Comparison of ENCODE assay signal across 2 cellular contexts in the genomic region with DNA sequence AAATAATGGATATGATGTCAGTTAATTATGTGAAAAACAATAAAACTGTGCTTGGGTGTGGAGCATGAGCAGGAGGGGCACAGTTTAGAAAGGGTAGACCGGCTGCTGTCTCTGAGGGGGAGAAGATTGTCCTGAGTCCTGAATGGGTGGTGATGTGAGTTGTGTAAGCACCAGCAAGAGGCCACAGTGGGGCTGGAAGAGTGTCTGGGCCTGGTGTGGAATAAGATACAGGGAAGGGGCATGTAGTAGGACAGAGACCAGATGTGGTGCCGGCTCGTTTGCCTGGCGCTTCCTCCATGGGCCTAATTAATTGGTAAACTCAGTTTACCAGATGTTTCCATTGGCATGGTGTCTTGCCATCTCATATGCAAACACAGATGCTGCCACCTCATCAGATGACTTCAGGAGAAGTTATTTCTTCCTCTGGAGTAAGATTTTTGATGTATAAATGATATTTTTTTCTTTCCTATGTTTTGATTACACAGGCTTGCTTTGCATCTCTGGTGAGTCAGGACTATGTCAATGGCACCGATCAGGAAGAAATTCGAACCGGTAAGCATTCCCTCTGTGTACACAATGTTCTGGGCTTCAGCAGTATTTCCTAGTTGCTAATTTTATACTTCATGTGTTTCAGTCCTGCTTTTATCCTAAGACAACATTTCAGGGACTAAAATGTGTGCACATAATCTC.
TF ChIP-seq lines count a peak whose summit lies in the region.

No MANE protein-coding gene starts in this region.

TF ChIP-seq in WTC11, 78 proteins besides CTCF, POLR2A, EP300 and RAD21:
- no peak for TF ChIP-seq TP53 (CRISPR knock-in tag; IDR thresholded peaks at IDR 0.05)
- TF ChIP-seq, protein P1, sequence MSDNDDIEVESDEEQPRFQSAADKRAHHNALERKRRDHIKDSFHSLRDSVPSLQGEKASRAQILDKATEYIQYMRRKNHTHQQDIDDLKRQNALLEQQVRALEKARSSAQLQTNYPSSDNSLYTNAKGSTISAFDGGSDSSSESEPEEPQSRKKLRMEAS (CRISPR knock-in tag; IDR thresholded peaks at IDR 0.05) = no peak
- TF ChIP-seq, protein P2, sequence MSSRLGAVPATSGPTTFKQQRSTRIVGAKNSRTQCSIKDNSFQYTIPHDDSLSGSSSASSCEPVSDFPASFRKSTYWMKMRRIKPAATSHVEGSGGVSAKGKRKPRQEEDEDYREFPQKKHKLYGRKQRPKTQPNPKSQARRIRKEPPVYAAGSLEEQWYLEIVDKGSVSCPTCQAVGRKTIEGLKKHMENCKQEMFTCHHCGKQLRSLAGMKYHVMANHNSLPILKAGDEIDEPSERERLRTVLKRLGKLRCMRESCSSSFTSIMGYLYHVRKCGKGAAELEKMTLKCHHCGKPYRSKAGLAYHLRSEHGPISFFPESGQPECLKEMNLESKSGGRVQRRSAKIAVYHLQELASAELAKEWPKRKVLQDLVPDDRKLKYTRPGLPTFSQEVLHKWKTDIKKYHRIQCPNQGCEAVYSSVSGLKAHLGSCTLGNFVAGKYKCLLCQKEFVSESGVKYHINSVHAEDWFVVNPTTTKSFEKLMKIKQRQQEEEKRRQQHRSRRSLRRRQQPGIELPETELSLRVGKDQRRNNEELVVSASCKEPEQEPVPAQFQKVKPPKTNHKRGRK (CRISPR knock-in tag; IDR thresholded peaks at IDR 0.05; ENCODE audit: borderline replicate concordance) = no peak
- TF ChIP-seq, protein P3, sequence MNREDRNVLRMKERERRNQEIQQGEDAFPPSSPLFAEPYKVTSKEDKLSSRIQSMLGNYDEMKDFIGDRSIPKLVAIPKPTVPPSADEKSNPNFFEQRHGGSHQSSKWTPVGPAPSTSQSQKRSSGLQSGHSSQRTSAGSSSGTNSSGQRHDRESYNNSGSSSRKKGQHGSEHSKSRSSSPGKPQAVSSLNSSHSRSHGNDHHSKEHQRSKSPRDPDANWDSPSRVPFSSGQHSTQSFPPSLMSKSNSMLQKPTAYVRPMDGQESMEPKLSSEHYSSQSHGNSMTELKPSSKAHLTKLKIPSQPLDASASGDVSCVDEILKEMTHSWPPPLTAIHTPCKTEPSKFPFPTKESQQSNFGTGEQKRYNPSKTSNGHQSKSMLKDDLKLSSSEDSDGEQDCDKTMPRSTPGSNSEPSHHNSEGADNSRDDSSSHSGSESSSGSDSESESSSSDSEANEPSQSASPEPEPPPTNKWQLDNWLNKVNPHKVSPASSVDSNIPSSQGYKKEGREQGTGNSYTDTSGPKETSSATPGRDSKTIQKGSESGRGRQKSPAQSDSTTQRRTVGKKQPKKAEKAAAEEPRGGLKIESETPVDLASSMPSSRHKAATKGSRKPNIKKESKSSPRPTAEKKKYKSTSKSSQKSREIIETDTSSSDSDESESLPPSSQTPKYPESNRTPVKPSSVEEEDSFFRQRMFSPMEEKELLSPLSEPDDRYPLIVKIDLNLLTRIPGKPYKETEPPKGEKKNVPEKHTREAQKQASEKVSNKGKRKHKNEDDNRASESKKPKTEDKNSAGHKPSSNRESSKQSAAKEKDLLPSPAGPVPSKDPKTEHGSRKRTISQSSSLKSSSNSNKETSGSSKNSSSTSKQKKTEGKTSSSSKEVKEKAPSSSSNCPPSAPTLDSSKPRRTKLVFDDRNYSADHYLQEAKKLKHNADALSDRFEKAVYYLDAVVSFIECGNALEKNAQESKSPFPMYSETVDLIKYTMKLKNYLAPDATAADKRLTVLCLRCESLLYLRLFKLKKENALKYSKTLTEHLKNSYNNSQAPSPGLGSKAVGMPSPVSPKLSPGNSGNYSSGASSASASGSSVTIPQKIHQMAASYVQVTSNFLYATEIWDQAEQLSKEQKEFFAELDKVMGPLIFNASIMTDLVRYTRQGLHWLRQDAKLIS (CRISPR knock-in tag; IDR thresholded peaks at IDR 0.05; ENCODE audit: borderline replicate concordance) = no peak
- TF ChIP-seq, protein P4, sequence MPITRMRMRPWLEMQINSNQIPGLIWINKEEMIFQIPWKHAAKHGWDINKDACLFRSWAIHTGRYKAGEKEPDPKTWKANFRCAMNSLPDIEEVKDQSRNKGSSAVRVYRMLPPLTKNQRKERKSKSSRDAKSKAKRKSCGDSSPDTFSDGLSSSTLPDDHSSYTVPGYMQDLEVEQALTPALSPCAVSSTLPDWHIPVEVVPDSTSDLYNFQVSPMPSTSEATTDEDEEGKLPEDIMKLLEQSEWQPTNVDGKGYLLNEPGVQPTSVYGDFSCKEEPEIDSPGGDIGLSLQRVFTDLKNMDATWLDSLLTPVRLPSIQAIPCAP (CRISPR knock-in tag; IDR thresholded peaks at IDR 0.05) = no peak
- no peak for TF ChIP-seq ZNF219 (CRISPR knock-in tag; IDR thresholded peaks at IDR 0.05; ENCODE audit: borderline replicate concordance)
- TF ChIP-seq ZNF121 (CRISPR knock-in tag; IDR thresholded peaks at IDR 0.05) = no peak
- TF ChIP-seq SMAD4 (CRISPR knock-in tag; IDR thresholded peaks at IDR 0.05) = no peak
- TF ChIP-seq ESRRA (CRISPR knock-in tag; IDR thresholded peaks at IDR 0.05; ENCODE audit: borderline replicate concordance) = no peak
- no peak for TF ChIP-seq GRHL2 (CRISPR knock-in tag; IDR thresholded peaks at IDR 0.05; ENCODE audit: insufficient replicate concordance, severe bottlenecking)
- TF ChIP-seq NR1H2 (CRISPR knock-in tag; IDR thresholded peaks at IDR 0.05) = no peak
- no peak for TF ChIP-seq NFE2L1 (CRISPR knock-in tag; IDR thresholded peaks at IDR 0.05)

TF ChIP-seq in endothelial cell of umbilical vein, 7 proteins besides CTCF, POLR2A, EP300 and RAD21:
- TF ChIP-seq JUN (IDR thresholded peaks at IDR 0.05; ENCODE audit: borderline replicate concordance, insufficient read depth, insufficient read length, low read depth) (no peak), FOS (IDR thresholded peaks at IDR 0.05; ENCODE audit: borderline replicate concordance, insufficient read depth, low read length) (peak; percentile 31), GATA2 (IDR thresholded peaks at IDR 0.05; ENCODE audit: insufficient read depth, insufficient read length, low read depth, low read length) (no peak), POLR2AphosphoS5 (IDR thresholded peaks at IDR 0.05; ENCODE audit: insufficient read depth, low read depth, low read length) (no peak), MYC (IDR thresholded peaks at IDR 0.05; ENCODE audit: low read depth, low read length) (no peak)
- TF ChIP-seq, protein P1 (IDR thresholded peaks at IDR 0.05; ENCODE audit: insufficient read depth, insufficient read length) = no peak
